8 cellular contexts compared by ENCODE assay signal in genomic region chr4:26885912-26886274, GRCh38. TPM values are rescaled to one million over a fixed set of nuclear protein-coding genes. Genes with fewer than 3 reads are reported as not detected.
A peak's percentile ranks its signal among the peaks of the same experiment; 100 is the strongest.
DNase-seq lines count a peak whose midpoint lies in the region; ATAC-seq and TF ChIP-seq lines count a peak whose summit lies in the region.

No MANE protein-coding gene starts in this region.

- peaks cover 0 to 48% (median 12%) of the 10 kb centered on the region in 9 donors for H3K4me1 ChIP-seq in heart right ventricle
- peaks cover 3% of the 10 kb centered on the region for H3K4me1 ChIP-seq in mesendoderm (ENCODE audit: control insufficient read depth, low read depth, low read length)

- peaks cover 31% of the 10 kb centered on the region for H3K36me3 Mint-ChIP-seq in activated naive CD4-positive, alpha-beta T cell treated with anti-CD3 and anti-CD28 coated beads, Interleukin-2, amount 10 ng/mL, durations not matched to agents 7 days and 5 days

- peaks cover 24% of the 10 kb centered on the region for H3K79me2 ChIP-seq in mesendoderm (ENCODE audit: control insufficient read depth, insufficient read depth, low read length)

- no peak overlapping the region for H3K18ac ChIP-seq in mesendoderm (ENCODE audit: low read length)

- CTCF ChIA-PET in activated naive CD4-positive, alpha-beta T cell treated with anti-CD3 and anti-CD28 coated beads, Interleukin-2, amount 10 ng/mL, durations not matched to agents 7 days and 5 days (lab: Charles Lee), result interaction anchor here (1.0 to 4.1 kb wide), 4 partner anchors 21 to 125 kb away, joined by 3 to 15 read pairs (median 5); partner anchors contain the start of gene STIM2

- H3K27me3 Mint-ChIP-seq in activated naive CD4-positive, alpha-beta T cell treated with anti-CD3 and anti-CD28 coated beads, Interleukin-2, amount 10 ng/mL, durations not matched to agents 7 days and 5 days, result no peaks in the 10 kb centered on the region

- intact Hi-C loops in heart right ventricle (cut with DNase I), result no loop called here

- ATAC-seq in HG02763 (IDR thresholded peaks at IDR 0.05; ENCODE audit: unreplicated experiment) (peak; percentile 71), heart right ventricle (peak in 7 of 8 donors; percentile 51 to 81 (median 65))

- H3K23ac ChIP-seq in mesendoderm (ENCODE audit: low read length), result no peak overlapping the region

- peaks cover 21% of the 10 kb centered on the region for H3K79me1 ChIP-seq in mesendoderm (ENCODE audit: low read length)

- H3K27ac Mint-ChIP-seq in activated naive CD4-positive, alpha-beta T cell treated with anti-CD3 and anti-CD28 coated beads, Interleukin-2, amount 10 ng/mL, durations not matched to agents 7 days and 5 days, result peak overlapping the region; percentile 92

- peaks cover 88% of the 10 kb centered on the region for H3K4me1 Mint-ChIP-seq in activated naive CD4-positive, alpha-beta T cell treated with anti-CD3 and anti-CD28 coated beads, Interleukin-2, amount 10 ng/mL, durations not matched to agents 7 days and 5 days

- no peak overlapping the region for H3K4ac ChIP-seq in mesendoderm (ENCODE audit: low read depth, low read length)

- TF ChIP-seq CTCF in heart right ventricle (IDR thresholded peaks at IDR 0.05), result no peak

- H3K56ac ChIP-seq in mesendoderm (ENCODE audit: low read length), result no peak overlapping the region

- H3K36me3 ChIP-seq in heart right ventricle, result no peaks in the 10 kb centered on the region
- H3K36me3 ChIP-seq in mesendoderm (ENCODE audit: control insufficient read depth, insufficient read depth, low read length), result no peaks in the 10 kb centered on the region

- H3K27me3 ChIP-seq in heart right ventricle (no peaks in the 10 kb centered on the region), mesendoderm (ENCODE audit: insufficient read depth, low read length, poor library complexity) (no peaks in the 10 kb centered on the region)

- no peak overlapping the region for H3K4me2 ChIP-seq in mesendoderm (ENCODE audit: low read length)

- H3K27ac ChIP-seq in heart right ventricle (peak overlapping the region in 1 of 10 donors; percentile 86), mesendoderm (ENCODE audit: low read depth, low read length) (no peak overlapping the region)

- H3K9me3 Mint-ChIP-seq in activated naive CD4-positive, alpha-beta T cell treated with anti-CD3 and anti-CD28 coated beads, Interleukin-2, amount 10 ng/mL, durations not matched to agents 7 days and 5 days, result peaks cover 8% of the 10 kb centered on the region

- DNase-seq in activated naive CD4-positive, alpha-beta T cell treated with anti-CD3 and anti-CD28 coated beads, Interleukin-2, amount 10 ng/mL, durations not matched to agents 7 days and 5 days, result peak; percentile 45
- DNase-seq in activated naive CD4-positive, alpha-beta T cell treated with anti-CD3 and anti-CD28 coated beads, Interleukin-2, amount 50 U/mL, for 16 hours, result no peak
- DNase-seq in NOMO-1 treated with DMSO at 0.1 percent for 48 hours (lab: John Stamatoyannopoulos, UW; ENCODE audit: unreplicated experiment), result peak; percentile 95
- DNase-seq in heart right ventricle, result no peak
- DNase-seq in mesendoderm, result no peak
- no peak for DNase-seq in NCI-H1436 (lab: John Stamatoyannopoulos, UW)
- no peak for DNase-seq in A172 (ENCODE audit: low spot score)

- peak overlapping the region; percentile 63 for H3K4me3 Mint-ChIP-seq in activated naive CD4-positive, alpha-beta T cell treated with anti-CD3 and anti-CD28 coated beads, Interleukin-2, amount 10 ng/mL, durations not matched to agents 7 days and 5 days

- H4K8ac ChIP-seq in mesendoderm (ENCODE audit: low read depth, low read length), result no peak overlapping the region

- no peaks in the 10 kb centered on the region for H3K9me3 ChIP-seq in heart right ventricle

- H2BK5ac ChIP-seq in mesendoderm (ENCODE audit: low read length), result no peak overlapping the region

- 75 to 76% methylated on average over 2 of the region's 2 CpGs for WGBS in heart right ventricle, 2 donors
- WGBS in mesendoderm (ENCODE audit: extremely low coverage, insufficient coverage, low lambda C conversion rate), result no CpG with 5 or more reads among the region's 2 CpGs

- no peak overlapping the region for H2BK120ac ChIP-seq in mesendoderm (ENCODE audit: low read depth, low read length)

- no peak overlapping the region for H4K5ac ChIP-seq in mesendoderm (ENCODE audit: low read length)

- no peak overlapping the region for H2AK5ac ChIP-seq in mesendoderm (ENCODE audit: low read length)

- peak overlapping the region in 1 of 10 donors; percentile 5 for H3K4me3 ChIP-seq in heart right ventricle
- H3K4me3 ChIP-seq in mesendoderm (ENCODE audit: low read length), result no peak overlapping the region

- H2BK15ac ChIP-seq in mesendoderm (replicated peaks; ENCODE audit: low read depth), result no peak overlapping the region

- no peak overlapping the region for H3K9ac ChIP-seq in mesendoderm (ENCODE audit: low read length)

RNA-seq across cellular contexts. Expression of gene STIM2, which starts 25.3 kb away (rescaled TPM):
- 10 to 100 TPM in 5 of 10 donors, 1 to 10 TPM in 5; 6.5 to 13.5 (median 9.6) TPM for total RNA-seq in heart right ventricle
- 10 to 100 TPM in 1 of 2 donors, 1 to 10 TPM in 1; 5.2 to 11.0 TPM for polyA plus RNA-seq in heart right ventricle
- polyA plus RNA-seq in mesendoderm (2013, experiment 1 of 2), result 23.9 TPM
- polyA plus RNA-seq in mesendoderm (2013, experiment 2 of 2), result 22.4 TPM
- total RNA-seq in A172 (2014; rRNA removed; shearing (Covaris generic)), result 10.0 and 12.4 TPM in 2 replicates

Comparison
In these comparisons a context has a peak if more than half of its experiments do, and no peak if none do; other contexts are left out.
1. DNase-seq: peak in activated naive CD4-positive, alpha-beta T cell treated with anti-CD3 and anti-CD28 coated beads, Interleukin-2, amount 10 ng/mL, durations not matched to agents 7 days and 5 days (single experiment) and NOMO-1 treated with DMSO at 0.1 percent for 48 hours (single experiment); none in activated naive CD4-positive, alpha-beta T cell treated with anti-CD3 and anti-CD28 coated beads, Interleukin-2, amount 50 U/mL, for 16 hours (single experiment), heart right ventricle (0 of 2), mesendoderm (single experiment), NCI-H1436 (single experiment) and A172 (single experiment).